24 cellular contexts compared by ENCODE assay signal in genomic region chr10:124313374-124313773, GRCh38.
"Had no signal": no experiment of that assay in that cellular context is flagged by ENCODE, and none has a peak within 500 bp of the region (broad histone marks: within the 10 kb centered on the region; RNA-seq: fewer than 3 reads in every experiment).

No MANE protein-coding gene starts in this region.

- ATAC-seq: activated CD4-positive, CD25-positive, alpha-beta regulatory T cell treated with anti-CD3 and anti-CD28 coated beads, Interleukin-2, amount 50 U/mL, for 24 hours; activated T-cell treated with anti-CD3 and anti-CD28 coated beads, Interleukin-2, amount 50 U/mL, for 4 hours; activated T-helper 17 cell treated with anti-CD3 and anti-CD28 coated beads, Interleukin-2, amount 50 U/mL, for 72 hours; left cardiac atrium; sciatic nerve; stimulated activated memory B cell treated with anti-CD40 and anti-IgM and Interleukin-4, amounts not matched to agents 10 μg/mL and 1 μg/mL and 100 μg/mL, for 72 hours; T-helper 17 cell had no signal

- DNase-seq: activated CD4-positive, alpha-beta T cell treated with anti-CD3 and anti-CD28 coated beads for 48 hours; activated CD4-positive, alpha-beta T cell treated with anti-CD3 and anti-CD28 coated beads, Interleukin-2, amount 50 U/mL, for 48 hours; activated gamma-delta T cell treated with Interleukin-2 at 50 U/mL for 16 hours; activated T-cell treated with anti-CD3 and anti-CD28 coated beads, Interleukin-2, amount 50 U/mL, for 4 hours; effector CD8-positive, alpha-beta T cell; glutamatergic neuron; left cardiac atrium; ovary; retina; SK-N-SH; stimulated activated CD4-positive, alpha-beta T cell treated with anti-CD3 and anti-CD28 coated beads, Interleukin-4, amount 100 ng/mL, for 4 hours; stimulated activated CD8-positive, alpha-beta memory T cell treated with anti-CD3 and anti-CD28 coated beads, Interleukin-4, amount 100 ng/mL, for 48 hours; SW 1271; T-helper 17 cell; T1000; WERI-Rb-1 had no signal

- H3K9me3 Mint-ChIP-seq: activated naive CD4-positive, alpha-beta T cell treated with anti-CD3 and anti-CD28 coated beads, Interleukin-2, amount 50 U/mL, for 24 hours; activated T-helper 17 cell treated with anti-CD3 and anti-CD28 coated beads, Interleukin-2, amount 50 U/mL, for 72 hours; central memory CD8-positive, alpha-beta T cell had no signal

- H3K4me3 Mint-ChIP-seq: activated naive CD4-positive, alpha-beta T cell treated with anti-CD3 and anti-CD28 coated beads, Interleukin-2, amount 50 U/mL, for 24 hours; activated T-cell treated with anti-CD3 and anti-CD28 coated beads, Interleukin-2, amount 50 U/mL, for 4 hours; activated T-helper 17 cell treated with anti-CD3 and anti-CD28 coated beads, Interleukin-2, amount 50 U/mL, for 72 hours; central memory CD8-positive, alpha-beta T cell; memory B cell; natural killer cell treated with Interleukin-12 subunit alpha and Interleukin-12 subunit beta and Interleukin-15 and Interleukin-18, amount 100 ng/mL, for 72 hours; stimulated activated memory B cell treated with anti-CD40 and anti-IgM and Interleukin-4, amounts not matched to agents 10 μg/mL and 1 μg/mL and 100 μg/mL, for 72 hours; T-helper 17 cell had no signal

- H3K36me3 Mint-ChIP-seq: activated naive CD4-positive, alpha-beta T cell treated with anti-CD3 and anti-CD28 coated beads, Interleukin-2, amount 50 U/mL, for 24 hours; natural killer cell treated with Interleukin-12 subunit alpha and Interleukin-12 subunit beta and Interleukin-15 and Interleukin-18, amount 100 ng/mL, for 72 hours; stimulated activated memory B cell treated with anti-CD40 and anti-IgM and Interleukin-4, amounts not matched to agents 10 μg/mL and 1 μg/mL and 100 μg/mL, for 72 hours had no signal

- H3K27me3 Mint-ChIP-seq: activated naive CD4-positive, alpha-beta T cell treated with anti-CD3 and anti-CD28 coated beads, Interleukin-2, amount 50 U/mL, for 24 hours; activated T-helper 17 cell treated with anti-CD3 and anti-CD28 coated beads, Interleukin-2, amount 50 U/mL, for 72 hours; stimulated activated memory B cell treated with anti-CD40 and anti-IgM and Interleukin-4, amounts not matched to agents 10 μg/mL and 1 μg/mL and 100 μg/mL, for 72 hours had no signal

- H3K4me1 Mint-ChIP-seq: activated naive CD4-positive, alpha-beta T cell treated with anti-CD3 and anti-CD28 coated beads, Interleukin-2, amount 50 U/mL, for 24 hours; activated T-helper 17 cell treated with anti-CD3 and anti-CD28 coated beads, Interleukin-2, amount 50 U/mL, for 72 hours; central memory CD8-positive, alpha-beta T cell; memory B cell; stimulated activated memory B cell treated with anti-CD40 and anti-IgM and Interleukin-4, amounts not matched to agents 10 μg/mL and 1 μg/mL and 100 μg/mL, for 72 hours; T-helper 17 cell had no signal

- H3K27ac Mint-ChIP-seq: activated naive CD4-positive, alpha-beta T cell treated with anti-CD3 and anti-CD28 coated beads, Interleukin-2, amount 50 U/mL, for 24 hours; activated T-helper 17 cell treated with anti-CD3 and anti-CD28 coated beads, Interleukin-2, amount 50 U/mL, for 72 hours; memory B cell; natural killer cell treated with Interleukin-12 subunit alpha and Interleukin-12 subunit beta and Interleukin-15 and Interleukin-18, amount 100 ng/mL, for 72 hours; stimulated activated memory B cell treated with anti-CD40 and anti-IgM and Interleukin-4, amounts not matched to agents 10 μg/mL and 1 μg/mL and 100 μg/mL, for 72 hours; T-helper 17 cell had no signal
